In genomic region chr5:43066799-43067741, GRCh38 we compare ENCODE assay signal across 8 cellular contexts. TPM values are rescaled to one million over a fixed set of nuclear protein-coding genes. Genes with fewer than 3 reads are reported as not detected.
A peak's percentile ranks its signal among the peaks of the same experiment; 100 is the strongest.
DNase-seq lines count a peak whose midpoint lies in the region; ATAC-seq and TF ChIP-seq lines count a peak whose summit lies in the region.

No MANE protein-coding gene starts in this region.

- H3K36me3 Mint-ChIP-seq in activated CD4-positive, alpha-beta T cell treated with anti-CD3 and anti-CD28 coated beads, Interleukin-2, amount 10 ng/mL, durations not matched to agents 24 days and 14 days (ENCODE audit: low read depth): peaks cover 28% of the 10 kb centered on the region
- H3K36me3 Mint-ChIP-seq in dendritic cell treated with granulocyte-macrophage colony-stimulating factor and Interleukin-4, amounts not matched to agents 40 ng/mL and 50 ng/mL, for 4 days (ENCODE audit: low read depth): peaks cover 70% of the 10 kb centered on the region

- peaks cover 0 to 11% (median 8%) of the 10 kb centered on the region in 4 donors for H3K36me3 ChIP-seq in liver (ENCODE audit: control insufficient read depth in 4 of 4, insufficient read depth in 3 of 4, low read depth in 1 of 4, low read length in 3 of 4)

- H3K9me3 ChIP-seq in liver (ENCODE audit: control insufficient read depth in 4 of 4, low read length in 3 of 4): no peaks in the 10 kb centered on the region

- H3K27ac Mint-ChIP-seq in activated CD4-positive, alpha-beta T cell treated with anti-CD3 and anti-CD28 coated beads, Interleukin-2, amount 10 ng/mL, durations not matched to agents 24 days and 14 days: peak overlapping the region; percentile 100
- H3K27ac Mint-ChIP-seq in dendritic cell treated with granulocyte-macrophage colony-stimulating factor and Interleukin-4, amounts not matched to agents 40 ng/mL and 50 ng/mL, for 4 days: peak overlapping the region; percentile 99

- no peaks in the 10 kb centered on the region for H3K9me3 Mint-ChIP-seq in activated CD4-positive, alpha-beta T cell treated with anti-CD3 and anti-CD28 coated beads, Interleukin-2, amount 10 ng/mL, durations not matched to agents 24 days and 14 days
- H3K9me3 Mint-ChIP-seq in dendritic cell treated with granulocyte-macrophage colony-stimulating factor and Interleukin-4, amounts not matched to agents 40 ng/mL and 50 ng/mL, for 4 days: no peaks in the 10 kb centered on the region

- H3K9ac ChIP-seq in liver (ENCODE audit: low read depth in 1 of 2, low read length in 2 of 2): peak overlapping the region; percentile 98 to 100

- ATAC-seq in GM19035 (IDR thresholded peaks at IDR 0.05; ENCODE audit: unreplicated experiment) (peak; percentile 48), HG03432 (IDR thresholded peaks at IDR 0.05; ENCODE audit: unreplicated experiment) (peak; percentile 44)

- peak overlapping the region; percentile 74 to 91 (median 82) for H3K4me3 ChIP-seq in liver (ENCODE audit: low read depth in 1 of 3, low read length in 3 of 3)

- H3K27me3 Mint-ChIP-seq in activated CD4-positive, alpha-beta T cell treated with anti-CD3 and anti-CD28 coated beads, Interleukin-2, amount 10 ng/mL, durations not matched to agents 24 days and 14 days: no peaks in the 10 kb centered on the region
- H3K27me3 Mint-ChIP-seq in dendritic cell treated with granulocyte-macrophage colony-stimulating factor and Interleukin-4, amounts not matched to agents 40 ng/mL and 50 ng/mL, for 4 days: no peaks in the 10 kb centered on the region

- peak overlapping the region; percentile 92 for H3K4me3 Mint-ChIP-seq in activated CD4-positive, alpha-beta T cell treated with anti-CD3 and anti-CD28 coated beads, Interleukin-2, amount 10 ng/mL, durations not matched to agents 24 days and 14 days
- peak overlapping the region; percentile 100 for H3K4me3 Mint-ChIP-seq in dendritic cell treated with granulocyte-macrophage colony-stimulating factor and Interleukin-4, amounts not matched to agents 40 ng/mL and 50 ng/mL, for 4 days

- peaks cover 32% of the 10 kb centered on the region for H3K4me1 Mint-ChIP-seq in activated CD4-positive, alpha-beta T cell treated with anti-CD3 and anti-CD28 coated beads, Interleukin-2, amount 10 ng/mL, durations not matched to agents 24 days and 14 days
- H3K4me1 Mint-ChIP-seq in dendritic cell treated with granulocyte-macrophage colony-stimulating factor and Interleukin-4, amounts not matched to agents 40 ng/mL and 50 ng/mL, for 4 days (ENCODE audit: low read depth): peaks cover 49% of the 10 kb centered on the region

- peak; percentile 24 to 39 for TF ChIP-seq RAD21 in liver (IDR thresholded peaks at IDR 0.05)

- no peak for TF ChIP-seq CTCF in AG09319 (IDR thresholded peaks at IDR 0.05; ENCODE audit: low read depth, low read length)
- TF ChIP-seq CTCF in liver (IDR thresholded peaks at IDR 0.05; ENCODE audit: low read depth, low read length, missing input control): no peak

- WGBS in liver: 1% methylated on average over 45 of the region's 45 CpGs

- intact Hi-C loops in activated CD4-positive, alpha-beta T cell treated with anti-CD3 and anti-CD28 coated beads, Interleukin-2, amount 10 ng/mL, durations not matched to agents 24 days and 14 days (cut with micrococcal nuclease): loop anchor here (1.0 to 2.0 kb wide), 5 partner anchors 38 to 490 kb away; partner anchors contain the start of genes HMGCS1 and PAIP1
- intact Hi-C loops in dendritic cell treated with granulocyte-macrophage colony-stimulating factor and Interleukin-4, amounts not matched to agents 40 ng/mL and 50 ng/mL, for 4 days (cut with micrococcal nuclease): loop anchor here (1.0 to 10.0 kb wide), 6 partner anchors 40 to 1165 kb away; partner anchors contain the start of genes HMGCS1, RIMOC1 and ZNF131

- DNase-seq in AG09319 (ENCODE audit: extremely low read depth, low read depth) (peak; percentile 79), NCI-H524 (lab: John Stamatoyannopoulos, UW) (peak; percentile 90 to 95)
- peak; percentile 96 for DNase-seq in activated CD4-positive, alpha-beta T cell treated with anti-CD3 and anti-CD28 coated beads, Interleukin-2, amount 10 ng/mL, durations not matched to agents 24 days and 14 days
- DNase-seq in stimulated activated CD4-positive, alpha-beta T cell treated with anti-CD3 and anti-CD28 coated beads, Interleukin-4, amount 100 ng/mL, for 1 hour: peak; percentile 90

- peaks cover 2 to 25% (median 17%) of the 10 kb centered on the region in 4 donors for H3K4me1 ChIP-seq in liver (ENCODE audit: control insufficient read depth in 4 of 4, insufficient read depth in 4 of 4, low read length in 3 of 4)

- H3K27me3 ChIP-seq in liver (ENCODE audit: control insufficient read depth in 4 of 4, insufficient read depth in 4 of 4, low read length in 3 of 4): no peaks in the 10 kb centered on the region

- H3K27ac ChIP-seq in liver (ENCODE audit: low read depth in 1 of 2, low read length in 2 of 2): peak overlapping the region; percentile 95 to 98

TF ChIP-seq in liver, 16 proteins besides CTCF, POLR2A, EP300 and RAD21:
- TF ChIP-seq EGR1 (IDR thresholded peaks at IDR 0.05; ENCODE audit: low read depth in 2 of 2) (no peak), YY1 (IDR thresholded peaks at IDR 0.05) (peak; percentile 93), NR2F2 (IDR thresholded peaks at IDR 0.05) (no peak), SP1 (IDR thresholded peaks at IDR 0.05) (peak; percentile 54), GABPA (IDR thresholded peaks at IDR 0.05 in 1 of 2, conservative IDR thresholded peaks at IDR 0.05 in 1 of 2) (peak; percentile 67 to 87), ATF3 (IDR thresholded peaks at IDR 0.05) (peak; percentile 62), MAX (IDR thresholded peaks at IDR 0.05) (peak; percentile 82), JUND (IDR thresholded peaks at IDR 0.05) (peak; percentile 23 to 35), HNF4G (IDR thresholded peaks at IDR 0.05) (no peak), TAF1 (conservative IDR thresholded peaks at IDR 0.05) (peak; percentile 79), REST (IDR thresholded peaks at IDR 0.05) (peak; percentile 84), FOXA1 (IDR thresholded peaks at IDR 0.05) (peak; percentile 29), HNF4A (conservative IDR thresholded peaks at IDR 0.05) (peak; percentile 28 to 30), ZBTB33 (IDR thresholded peaks at IDR 0.05) (peak; percentile 71), RXRA (IDR thresholded peaks at IDR 0.05) (peak; percentile 1 to 38), FOXA2 (IDR thresholded peaks at IDR 0.05) (no peak)
TF ChIP-seq in liver: peak in this region for 12.

RNA-seq across cellular contexts. Expression of gene ANXA2R, which starts 27.0 kb away (rescaled TPM):
- total RNA-seq in activated CD4-positive, alpha-beta T cell treated with anti-CD3 and anti-CD28 coated beads, Interleukin-2, amount 10 ng/mL, durations not matched to agents 24 days and 14 days: 1.1 and 1.2 TPM in 2 replicates
- total RNA-seq in liver: 1 to 10 TPM in 1 of 2 donors, under 1 TPM in 1; 0.84 to 2.0 TPM
- under 1 TPM; 0.49 to 0.58 TPM for polyA plus RNA-seq in liver

RNA-seq across cellular contexts. Expression of gene ZNF131, which starts 53.6 kb away (rescaled TPM):
- total RNA-seq in activated CD4-positive, alpha-beta T cell treated with anti-CD3 and anti-CD28 coated beads, Interleukin-2, amount 10 ng/mL, durations not matched to agents 24 days and 14 days: 37.9 and 40.1 TPM in 2 replicates
- 10 to 100 TPM; 16.6 to 18.8 TPM for total RNA-seq in liver
- 10 to 100 TPM in 1 of 2 donors, 1 to 10 TPM in 1; 7.4 to 10.9 TPM for polyA plus RNA-seq in liver

Comparison
In these comparisons a context has a peak if more than half of its experiments do, and no peak if none do; other contexts are left out.
1. Peak in every context shown above with its lines: DNase-seq, ATAC-seq, H3K4me3 ChIP-seq and H3K27ac ChIP-seq.